Comparison of ENCODE assay signal across 8 cellular contexts in the genomic region with DNA sequence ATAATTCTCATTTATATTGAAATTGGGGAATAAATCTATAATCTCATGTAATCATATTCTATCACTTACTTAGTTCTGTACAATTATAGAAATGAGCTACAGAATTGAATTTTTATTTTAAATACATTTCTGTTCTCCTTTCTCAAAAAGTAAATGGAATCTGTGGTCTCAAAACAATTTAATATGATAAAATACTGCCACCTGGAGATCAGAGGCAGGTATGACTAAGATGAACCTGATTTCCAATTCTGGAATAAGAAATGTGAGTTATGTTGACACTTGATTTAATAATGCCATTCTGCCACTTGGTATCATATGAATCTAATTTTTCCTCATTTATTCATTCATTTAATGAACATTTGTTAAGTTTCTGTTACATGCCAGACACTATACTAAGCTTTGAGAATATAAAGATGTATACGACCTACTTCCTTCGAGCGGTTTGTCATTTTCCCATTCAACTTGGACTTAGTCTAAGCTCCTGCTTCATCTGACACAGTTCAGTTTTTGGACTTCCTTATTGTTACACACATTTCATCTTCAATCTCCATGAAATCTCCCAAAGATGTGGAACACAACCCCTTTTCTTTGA. TPM values are rescaled to one million over a fixed set of nuclear protein-coding genes. Genes with fewer than 3 reads are reported as not detected.
DNase-seq lines count a peak whose midpoint lies in the region; ATAC-seq, FAIRE-seq and TF ChIP-seq lines count a peak whose summit lies in the region.

No MANE protein-coding gene starts in this region.

- no peak for TF ChIP-seq EP300 in HepG2 (IDR thresholded peaks at IDR 0.05; ENCODE audit: low read depth in 2 of 2, low read length in 2 of 2)
- no peak for TF ChIP-seq EP300 in HepG2 (CRISPR knock-in tag; IDR thresholded peaks at IDR 0.05; ENCODE audit: borderline replicate concordance)

- TF ChIP-seq CTCF in body of pancreas (IDR thresholded peaks at IDR 0.05) = peak in 6 of 7 experiments; percentile 53 to 83 (median 76)
- peak; percentile 73 for TF ChIP-seq CTCF in HepG2 (CRISPR knock-in tag; IDR thresholded peaks at IDR 0.05)

- no peak overlapping the region for H3K4me2 ChIP-seq in HepG2 (ENCODE audit: low read depth, low read length)

- intact Hi-C loops in body of pancreas (cut with DNase I) = loop anchor here (5.0 kb wide), 1 partner anchor 74 kb away; no protein-coding TSS in a partner anchor
- intact Hi-C loops in HepG2 (cut with micrococcal nuclease; ENCODE audit: unreplicated experiment) = loop anchor here (1.0 to 5.0 kb wide), 4 partner anchors 74 to 649 kb away; no protein-coding TSS in a partner anchor

- no peak overlapping the region for H3K4me3 ChIP-seq in body of pancreas
- no peak overlapping the region for H3K4me3 ChIP-seq in HepG2 (replicated peaks in 1 of 3; ENCODE audit: insufficient read depth in 1 of 3, low read depth in 2 of 3, low read length in 3 of 3)

- FAIRE-seq in HepG2 (lab: Jason Lieb, UNC) = peak; percentile 61

- no peak overlapping the region for H3K9ac ChIP-seq in HepG2 (ENCODE audit: insufficient read depth, low read depth, low read length)

- H3K4me1 ChIP-seq in body of pancreas = no peaks in the 10 kb centered on the region
- peaks cover 2% of the 10 kb centered on the region for H3K4me1 ChIP-seq in HepG2 (ENCODE audit: insufficient read depth, low read length)

- H3K79me2 ChIP-seq in HepG2 (ENCODE audit: insufficient read depth, low read length) = no peaks in the 10 kb centered on the region

- H3K27ac ChIP-seq in body of pancreas (no peak overlapping the region), HepG2 (ENCODE audit: extremely low read length, insufficient read depth, low read length) (no peak overlapping the region)

- BruUV-seq in HepG2 (replicated peaks; lab: Mats Ljungman, UMichigan) = no TSS peak

- CTCF ChIA-PET in HepG2 (lab: Yijun Ruan, JAX; ENCODE audit: low intra/inter-chr PET ratio, low total read pairs) = interaction anchor here (1.4 to 4.8 kb wide), 4 partner anchors 73 to 650 kb away, joined by 3 to 60 read pairs (median 14); no protein-coding TSS in a partner anchor

- ATAC-seq in body of pancreas (peak; percentile 56), HepG2 (no peak), GM18907 (IDR thresholded peaks at IDR 0.05; ENCODE audit: unreplicated experiment) (no peak), GM19395 (IDR thresholded peaks at IDR 0.05; ENCODE audit: unreplicated experiment) (no peak), HG03139 (IDR thresholded peaks at IDR 0.05; ENCODE audit: unreplicated experiment) (no peak)

- H3K27me3 ChIP-seq in body of pancreas = no peaks in the 10 kb centered on the region
- H3K27me3 ChIP-seq in HepG2 (ENCODE audit: control insufficient read depth in 1 of 2, insufficient read depth in 2 of 2, low read length in 2 of 2) = no peaks in the 10 kb centered on the region

- H3K36me3 ChIP-seq in body of pancreas (replicated peaks in 1 of 2; ENCODE audit: insufficient read depth in 1 of 2, low read depth in 2 of 2) = no peaks in the 10 kb centered on the region
- no peaks in the 10 kb centered on the region for H3K36me3 ChIP-seq in HepG2 (replicated peaks in 1 of 2; ENCODE audit: control insufficient read depth in 1 of 2, insufficient read depth in 2 of 2, low read length in 2 of 2)

- peak; percentile 28 to 33 for DNase-seq in SHP77 (lab: John Stamatoyannopoulos, UW)
- DNase-seq in SHP77 treated with DMSO at 0.1 percent for 48 hours (lab: John Stamatoyannopoulos, UW) = no peak
- peak; percentile 52 for DNase-seq in NCI-H1694 treated with DMSO at 0.1 percent for 48 hours (lab: John Stamatoyannopoulos, UW)
- peak in 2 of 4 donors; percentile 11 to 18 for DNase-seq in body of pancreas
- peak; percentile 48 for DNase-seq in HepG2 (ENCODE audit: low spot score)

- no peaks in the 10 kb centered on the region for H4K20me1 ChIP-seq in HepG2 (ENCODE audit: insufficient read depth, low read length)

- POLR2A ChIA-PET in HepG2 (lab: Yijun Ruan, JAX) = no interaction called here

- peak; percentile 66; the same call in 1 of the 2 replicates for TF ChIP-seq RAD21 in HepG2 (CRISPR knock-in tag; IDR thresholded peaks at IDR 0.05)

- no peaks in the 10 kb centered on the region for H3K9me3 ChIP-seq in body of pancreas
- H3K9me3 ChIP-seq in HepG2 (ENCODE audit: low read length) = no peaks in the 10 kb centered on the region

- in situ Hi-C loops in HepG2 (cut with HindIII; ENCODE audit: extremely low pct_ligation_motif_present, low pct_unique_long_range_greater_than_20kb) = loop anchor here (5.0 to 10.0 kb wide), 4 partner anchors 74 to 651 kb away; no protein-coding TSS in a partner anchor

- H2AFZ ChIP-seq in HepG2 (ENCODE audit: low read length) = no peak overlapping the region

- 88 to 94% methylated on average over 3 of the region's 3 CpGs for WGBS in body of pancreas, 2 donors
- WGBS in HepG2 (ENCODE audit: low lambda C conversion rate) = 96% methylated on average over 3 of the region's 3 CpGs

- TF ChIP-seq POLR2A in body of pancreas (IDR thresholded peaks at IDR 0.05) (no peak), HepG2 (IDR thresholded peaks at IDR 0.05; ENCODE audit: insufficient read depth in 1 of 2, low read depth in 2 of 2, low read length in 2 of 2) (no peak)

TF ChIP-seq in HepG2, 621 proteins besides CTCF, POLR2A, EP300 and RAD21 (continues in another document):
- TF ChIP-seq, protein P1, sequence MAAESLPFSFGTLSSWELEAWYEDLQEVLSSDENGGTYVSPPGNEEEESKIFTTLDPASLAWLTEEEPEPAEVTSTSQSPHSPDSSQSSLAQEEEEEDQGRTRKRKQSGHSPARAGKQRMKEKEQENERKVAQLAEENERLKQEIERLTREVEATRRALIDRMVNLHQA (CRISPR knock-in tag; IDR thresholded peaks at IDR 0.05) = no peak
- TF ChIP-seq, protein P2, sequence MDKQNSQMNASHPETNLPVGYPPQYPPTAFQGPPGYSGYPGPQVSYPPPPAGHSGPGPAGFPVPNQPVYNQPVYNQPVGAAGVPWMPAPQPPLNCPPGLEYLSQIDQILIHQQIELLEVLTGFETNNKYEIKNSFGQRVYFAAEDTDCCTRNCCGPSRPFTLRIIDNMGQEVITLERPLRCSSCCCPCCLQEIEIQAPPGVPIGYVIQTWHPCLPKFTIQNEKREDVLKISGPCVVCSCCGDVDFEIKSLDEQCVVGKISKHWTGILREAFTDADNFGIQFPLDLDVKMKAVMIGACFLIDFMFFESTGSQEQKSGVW (CRISPR knock-in tag; IDR thresholded peaks at IDR 0.05; ENCODE audit: borderline replicate concordance) = no peak
- TF ChIP-seq ZNF841 (CRISPR knock-in tag; IDR thresholded peaks at IDR 0.05; ENCODE audit: borderline replicate concordance) = no peak
- TF ChIP-seq HHEX (CRISPR knock-in tag; IDR thresholded peaks at IDR 0.05) = no peak

RNA-seq across cellular contexts. Expression of a gene that starts 7.6 kb away (rescaled TPM):
- total RNA-seq in body of pancreas (10 to 100 TPM in 1 of 2 donors, 1 to 10 TPM in 1; 2.0 to 17.9 TPM), HepG2 (2016; rRNA removed; fragmentation: Illumina TruSeq; extraction: Trizol) (15.8 and 22.8 TPM in 2 replicates)
- total RNA-seq in HepG2 (2016; cell fraction: cytosol; rRNA removed; fragmentation: Illumina TruSeq; extraction: Trizol; ENCODE audit: low read depth) = 4.7 and 5.9 TPM in 2 replicates
- total RNA-seq in HepG2 (2016; cell fraction: insoluble cytoplasmic fraction; rRNA removed; fragmentation: Illumina TruSeq; extraction: Trizol) = 15.4 and 23.4 TPM in 2 replicates
- total RNA-seq in HepG2 (2016; cell fraction: membrane; rRNA removed; fragmentation: Illumina TruSeq; extraction: Trizol) = 11.1 and 13.3 TPM in 2 replicates
- total RNA-seq in HepG2 (2016; cell fraction: nucleus; rRNA removed; fragmentation: Illumina TruSeq; extraction: Trizol) = 9.0 and 9.6 TPM in 2 replicates
- 11.1 and 15.8 TPM in 2 replicates for polyA plus RNA-seq in HepG2 (2011; rRNA removed)
- 6.9 and 10.4 TPM in 2 replicates for polyA plus RNA-seq in HepG2 (2011; cell fraction: cytosol; rRNA removed)
- 4.9 and 6.7 TPM in 2 replicates for polyA plus RNA-seq in HepG2 (2011; cell fraction: nucleus; rRNA removed)
- polyA plus RNA-seq in HepG2 (2012) = 11.8 and 14.7 TPM in 2 replicates
- polyA plus RNA-seq in HepG2 (2016; cell fraction: cytosol; fragmentation: Illumina TruSeq; extraction: Trizol; ENCODE audit: low read depth) = 5.2 and 6.9 TPM in 2 replicates
- polyA plus RNA-seq in HepG2 (2016; cell fraction: insoluble cytoplasmic fraction; fragmentation: Illumina TruSeq; extraction: Trizol; ENCODE audit: low read depth) = 20.8 and 23.9 TPM in 2 replicates
- polyA plus RNA-seq in HepG2 (2016; cell fraction: membrane; fragmentation: Illumina TruSeq; extraction: Trizol; ENCODE audit: low read depth) = 9.4 and 9.8 TPM in 2 replicates
- 10.5 and 12.2 TPM in 2 replicates for polyA plus RNA-seq in HepG2 (2016; cell fraction: nucleus; fragmentation: Illumina TruSeq; extraction: Trizol; ENCODE audit: insufficient read depth, low read depth)
- polyA minus RNA-seq in HepG2 (2011; rRNA and poly(A)+ RNA removed; ENCODE audit: low replicate concordance) = 4.6 and 5.8 TPM in 2 replicates
- 4.8 and 7.3 TPM in 2 replicates for polyA minus RNA-seq in HepG2 (2011; cell fraction: cytosol; rRNA and poly(A)+ RNA removed)
- polyA minus RNA-seq in HepG2 (2011; cell fraction: nucleus; rRNA and poly(A)+ RNA removed) = 8.2 and 9.3 TPM in 2 replicates

RNA-seq across cellular contexts. Expression of a gene that starts 29.9 kb away (rescaled TPM):
- total RNA-seq in body of pancreas (not detected), HepG2 (2016; rRNA removed; fragmentation: Illumina TruSeq; extraction: Trizol) (not detected in 2 replicates)
- total RNA-seq in HepG2 (2016; cell fraction: cytosol; rRNA removed; fragmentation: Illumina TruSeq; extraction: Trizol; ENCODE audit: low read depth) = 0.10 TPM in 1 of 2 replicates, not detected in the other
- not detected in 2 replicates for total RNA-seq in HepG2 (2016; cell fraction: insoluble cytoplasmic fraction; rRNA removed; fragmentation: Illumina TruSeq; extraction: Trizol)
- total RNA-seq in HepG2 (2016; cell fraction: membrane; rRNA removed; fragmentation: Illumina TruSeq; extraction: Trizol) = not detected in 2 replicates
- total RNA-seq in HepG2 (2016; cell fraction: nucleus; rRNA removed; fragmentation: Illumina TruSeq; extraction: Trizol) = not detected in 2 replicates
- polyA plus RNA-seq in HepG2 (2011; rRNA removed) = 0.05 and 0.12 TPM in 2 replicates
- not detected in 2 replicates for polyA plus RNA-seq in HepG2 (2011; cell fraction: cytosol; rRNA removed)
- polyA plus RNA-seq in HepG2 (2011; cell fraction: nucleus; rRNA removed) = 0.10 TPM in 2 replicates
- 0.05 and 0.08 TPM in 2 replicates for polyA plus RNA-seq in HepG2 (2012)
- not detected in 2 replicates for polyA plus RNA-seq in HepG2 (2016; cell fraction: cytosol; fragmentation: Illumina TruSeq; extraction: Trizol; ENCODE audit: low read depth)
- not detected in 2 replicates for polyA plus RNA-seq in HepG2 (2016; cell fraction: insoluble cytoplasmic fraction; fragmentation: Illumina TruSeq; extraction: Trizol; ENCODE audit: low read depth)
- polyA plus RNA-seq in HepG2 (2016; cell fraction: membrane; fragmentation: Illumina TruSeq; extraction: Trizol; ENCODE audit: low read depth) = not detected in 2 replicates
- polyA plus RNA-seq in HepG2 (2016; cell fraction: nucleus; fragmentation: Illumina TruSeq; extraction: Trizol; ENCODE audit: insufficient read depth, low read depth) = not detected in 2 replicates
- not detected in 2 replicates for polyA minus RNA-seq in HepG2 (2011; rRNA and poly(A)+ RNA removed; ENCODE audit: low replicate concordance)
- not detected in 2 replicates for polyA minus RNA-seq in HepG2 (2011; cell fraction: cytosol; rRNA and poly(A)+ RNA removed)
- 0.26 TPM in 1 of 2 replicates, not detected in the other for polyA minus RNA-seq in HepG2 (2011; cell fraction: nucleus; rRNA and poly(A)+ RNA removed)
